In genomic region chr3:67655364-67656121, GRCh38 we compare ENCODE assay signal across 8 cellular contexts. TPM values are rescaled to one million over a fixed set of nuclear protein-coding genes. Genes with fewer than 3 reads are reported as not detected.
DNase-seq lines count a peak whose midpoint lies in the region; ATAC-seq and TF ChIP-seq lines count a peak whose summit lies in the region.

No MANE protein-coding gene starts in this region.

- no peaks in the 10 kb centered on the region for H3K27me3 Mint-ChIP-seq in activated CD8-positive, alpha-beta memory T cell treated with anti-CD3 and anti-CD28 coated beads, Interleukin-2, amount 10 ng/mL, durations not matched to agents 7 days and 5 days
- H3K27me3 Mint-ChIP-seq in glutamatergic neuron (ENCODE audit: unreplicated experiment), result no peaks in the 10 kb centered on the region

- peaks cover 50% of the 10 kb centered on the region for H3K4me1 Mint-ChIP-seq in activated CD8-positive, alpha-beta memory T cell treated with anti-CD3 and anti-CD28 coated beads, Interleukin-2, amount 10 ng/mL, durations not matched to agents 7 days and 5 days
- H3K4me1 Mint-ChIP-seq in glutamatergic neuron (ENCODE audit: low read depth, unreplicated experiment), result no peaks in the 10 kb centered on the region

- H3K27ac Mint-ChIP-seq in activated CD8-positive, alpha-beta memory T cell treated with anti-CD3 and anti-CD28 coated beads, Interleukin-2, amount 10 ng/mL, durations not matched to agents 7 days and 5 days, result peak overlapping the region; percentile 96
- H3K27ac Mint-ChIP-seq in glutamatergic neuron (ENCODE audit: unreplicated experiment), result no peak overlapping the region

- peaks cover 23% of the 10 kb centered on the region for H3K9me3 Mint-ChIP-seq in activated CD8-positive, alpha-beta memory T cell treated with anti-CD3 and anti-CD28 coated beads, Interleukin-2, amount 10 ng/mL, durations not matched to agents 7 days and 5 days (ENCODE audit: low read depth)
- H3K9me3 Mint-ChIP-seq in glutamatergic neuron (ENCODE audit: unreplicated experiment), result peaks cover 3% of the 10 kb centered on the region

- peaks cover 67% of the 10 kb centered on the region for H3K36me3 Mint-ChIP-seq in activated CD8-positive, alpha-beta memory T cell treated with anti-CD3 and anti-CD28 coated beads, Interleukin-2, amount 10 ng/mL, durations not matched to agents 7 days and 5 days
- no peaks in the 10 kb centered on the region for H3K36me3 Mint-ChIP-seq in glutamatergic neuron (ENCODE audit: unreplicated experiment)

- peak overlapping the region; percentile 11; the same call in 1 of the 2 replicates for H3K4me3 ChIP-seq in HL-60 (replicated peaks; ENCODE audit: insufficient read depth, low read length)

- CTCF ChIA-PET in activated CD8-positive, alpha-beta memory T cell treated with anti-CD3 and anti-CD28 coated beads, Interleukin-2, amount 10 ng/mL, durations not matched to agents 7 days and 5 days (lab: Charles Lee), result interaction anchor here (0.8 to 2.3 kb wide), 4 partner anchors 8 to 134 kb away, joined by 3 to 6 read pairs (median 6); no protein-coding TSS in a partner anchor

- no peaks in the 10 kb centered on the region for H3K27me3 ChIP-seq in HL-60 (ENCODE audit: insufficient read depth, poor library complexity, severe bottlenecking)

- ATAC-seq in activated CD8-positive, alpha-beta memory T cell treated with anti-CD3 and anti-CD28 coated beads, Interleukin-2, amount 10 ng/mL, durations not matched to agents 7 days and 5 days, result peak; percentile 75

- H3K4me3 Mint-ChIP-seq in activated CD8-positive, alpha-beta memory T cell treated with anti-CD3 and anti-CD28 coated beads, Interleukin-2, amount 10 ng/mL, durations not matched to agents 7 days and 5 days, result peak overlapping the region; percentile 75
- peak overlapping the region; percentile 66 for H3K4me3 Mint-ChIP-seq in glutamatergic neuron (ENCODE audit: unreplicated experiment)

- no peak for TF ChIP-seq CTCF in C4-2B (conservative IDR thresholded peaks at IDR 0.05)
- no peak for TF ChIP-seq CTCF in GM20000 (IDR thresholded peaks at IDR 0.05; ENCODE audit: extremely low read depth, missing control alignments)
- no peak for TF ChIP-seq CTCF in HL-60 (IDR thresholded peaks at IDR 0.05; ENCODE audit: insufficient read depth, low read length)
- TF ChIP-seq CTCF in glutamatergic neuron (IDR thresholded peaks at IDR 0.05; ENCODE audit: partially characterized antibody, unreplicated experiment), result no peak

- peak overlapping the region; percentile 99; the same call in 1 of the 2 replicates for H3K27ac ChIP-seq in C4-2B
- H3K27ac ChIP-seq in HL-60 (replicated peaks), result no peak overlapping the region

- peak; percentile 23 for DNase-seq in GM20000 (ENCODE audit: low spot score)
- DNase-seq in HL-60 (ENCODE audit: low read depth in 1 of 2, low spot score in 1 of 2), result peak in 1 of 2 experiments; percentile 58
- peak; percentile 97 for DNase-seq in activated CD8-positive, alpha-beta memory T cell treated with anti-CD3 and anti-CD28 coated beads, Interleukin-2, amount 10 ng/mL, durations not matched to agents 7 days and 5 days
- DNase-seq in glutamatergic neuron, result no peak
- DNase-seq in stimulated activated CD4-positive, alpha-beta T cell treated with anti-CD3 and anti-CD28 coated beads, Interleukin-4, amount 100 ng/mL, for 1 hour, result peak; percentile 39
- no peak for DNase-seq in DMS 273 (lab: John Stamatoyannopoulos, UW; ENCODE audit: unreplicated experiment)
- no peak for DNase-seq in amniotic stem cell (lab: John Stamatoyannopoulos, UW)

RNA-seq across cellular contexts. Expression of gene SUCLG2, which starts 1.1 kb away (rescaled TPM):
- total RNA-seq in activated CD8-positive, alpha-beta memory T cell treated with anti-CD3 and anti-CD28 coated beads, Interleukin-2, amount 10 ng/mL, durations not matched to agents 7 days and 5 days, result 10 to 100 TPM; 45.6 to 61.4 TPM
- 4.3 TPM for total RNA-seq in glutamatergic neuron (ENCODE audit: unreplicated experiment)

Comparison
In these comparisons a context has a peak if more than half of its experiments do, and no peak if none do; other contexts are left out.
1. DNase-seq: peak in GM20000 (single experiment), activated CD8-positive, alpha-beta memory T cell treated with anti-CD3 and anti-CD28 coated beads, Interleukin-2, amount 10 ng/mL, durations not matched to agents 7 days and 5 days (single experiment) and stimulated activated CD4-positive, alpha-beta T cell treated with anti-CD3 and anti-CD28 coated beads, Interleukin-4, amount 100 ng/mL, for 1 hour (single experiment); none in glutamatergic neuron (single experiment), DMS 273 (single experiment) and amniotic stem cell (single experiment).